Comparison of ENCODE assay signal across 16 cellular contexts in the genomic region with DNA sequence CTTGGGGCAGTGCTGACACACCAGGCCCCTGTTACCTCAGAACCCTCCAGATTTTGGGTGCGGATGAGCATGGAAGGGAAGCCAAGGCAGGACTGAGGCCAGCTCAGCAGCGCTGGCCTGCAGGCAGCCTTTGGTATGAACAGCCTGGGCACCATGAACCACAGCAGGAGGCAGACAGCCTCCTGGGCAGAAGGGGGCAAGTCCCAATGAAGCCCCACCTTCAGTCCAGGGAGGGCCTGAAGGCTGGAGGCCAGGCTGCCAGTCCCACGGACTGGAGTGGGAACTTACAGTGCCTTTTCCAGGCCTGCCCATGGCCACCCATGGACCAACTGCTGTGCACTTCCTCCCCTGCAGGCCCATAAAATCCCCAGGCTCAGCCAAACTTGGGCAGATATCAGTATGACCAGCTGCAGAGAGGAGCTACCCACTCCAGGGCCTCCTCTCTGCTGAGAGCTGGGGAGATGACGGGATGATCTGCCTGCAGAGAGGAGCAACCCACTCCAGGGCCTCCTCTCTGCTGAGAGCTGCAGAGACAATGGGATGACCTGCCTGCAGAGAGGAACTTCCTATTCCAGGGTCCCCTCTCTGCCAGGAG.
DNase-seq lines count a peak whose midpoint lies in the region; ATAC-seq, FAIRE-seq and TF ChIP-seq lines count a peak whose summit lies in the region.
"Had no signal": no experiment of that assay in that cellular context is flagged by ENCODE, and none has a peak within 500 bp of the region (broad histone marks: within the 10 kb centered on the region; RNA-seq: fewer than 3 reads in every experiment).

No MANE protein-coding gene starts in this region.

- in situ Hi-C loops in HepG2 (cut with HindIII; ENCODE audit: extremely low pct_ligation_motif_present, low pct_unique_long_range_greater_than_20kb) = no loop called here
- in situ Hi-C loops in K562 (cut with MboI) = no loop called here

- H3K9ac ChIP-seq in HepG2 (ENCODE audit: insufficient read depth, low read depth, low read length) = no peak overlapping the region
- H3K9ac ChIP-seq in K562 (ENCODE audit: insufficient read depth in 1 of 2, low read depth in 2 of 2, low read length in 2 of 2) = no peak overlapping the region
- H3K9ac ChIP-seq: BLaER1 treated with 17β-estradiol and CSF1 and Interleukin-3, amounts not matched to agents 10 nM and 100 nM had no signal

- WGBS in HepG2 (ENCODE audit: low lambda C conversion rate) = 11% methylated on average over 2 of the region's 4 CpGs
- no CpG with 5 or more reads among the region's 4 CpGs for WGBS in right lobe of liver (ENCODE audit: insufficient coverage, low coverage, low lambda C conversion rate, missing lambda C conversion rate)
- 0% methylated on average over 4 of the region's 4 CpGs for WGBS in K562 (ENCODE audit: insufficient coverage, low coverage, missing lambda C conversion rate)

- no peak overlapping the region for H3K27ac Mint-ChIP-seq in CD4-positive, alpha-beta memory T cell
- H3K27ac Mint-ChIP-seq: CD4-positive, CD25-positive, alpha-beta regulatory T cell; H9 had no signal

- POLR2A ChIA-PET in HepG2 (lab: Yijun Ruan, JAX) = no interaction called here
- POLR2A ChIA-PET in K562 (lab: Yijun Ruan, JAX) = interaction anchor here (0.6 kb wide), 2 partner anchors 11 to 207 kb away, joined by 3 read pairs; no protein-coding TSS in a partner anchor
- POLR2A ChIA-PET in CD4-positive, alpha-beta memory T cell (lab: Charles Lee; ENCODE audit: partially characterized antibody) = interaction anchor here (1.9 kb wide), 1 partner anchor 22 kb away, joined by 6 read pairs; no protein-coding TSS in a partner anchor

- H3K9me1 ChIP-seq in K562 (ENCODE audit: control insufficient read depth, insufficient read depth, low read length) = no peaks in the 10 kb centered on the region

- TF ChIP-seq EP300 in HepG2 (IDR thresholded peaks at IDR 0.05; ENCODE audit: low read depth in 2 of 2, low read length in 2 of 2) = no peak
- no peak for TF ChIP-seq EP300 in HepG2 (CRISPR knock-in tag; IDR thresholded peaks at IDR 0.05; ENCODE audit: borderline replicate concordance)
- no peak for TF ChIP-seq EP300 in K562 (IDR thresholded peaks at IDR 0.05; ENCODE audit: low read length)

- no peaks in the 10 kb centered on the region for H3K4me1 Mint-ChIP-seq in CD4-positive, alpha-beta memory T cell
- H3K4me1 Mint-ChIP-seq: IgD-negative memory B cell had no signal

- TF ChIP-seq RAD21 in HepG2 (CRISPR knock-in tag; IDR thresholded peaks at IDR 0.05) (no peak), K562 (CRISPR knock-in tag; conservative IDR thresholded peaks at IDR 0.05 in 1 of 2, IDR thresholded peaks at IDR 0.05 in 1 of 2) (no peak)

- DNase-seq in DMS53 (lab: John Stamatoyannopoulos, UW) (peak; percentile 54), DMS53 treated with DMSO at 0.1 percent for 48 hours (lab: John Stamatoyannopoulos, UW; ENCODE audit: unreplicated experiment) (no peak), HepG2 (ENCODE audit: low spot score) (no peak), right lobe of liver (no peak), K562 (ENCODE audit: extremely low read depth in 1 of 4, low spot score in 3 of 4) (no peak), NCI-H146 (lab: John Stamatoyannopoulos, UW) (no peak)
- no peak for DNase-seq in CD4-positive, alpha-beta memory T cell
- DNase-seq: CD4-positive, CD25-positive, alpha-beta regulatory T cell; GOT3; H9 had no signal

- BruUV-seq in HepG2 (replicated peaks; lab: Mats Ljungman, UMichigan) = no TSS peak
- BruUV-seq in K562 (replicated peaks; lab: Mats Ljungman, UMichigan) = no TSS peak

- H3K36me3 ChIP-seq in HepG2 (replicated peaks in 1 of 2; ENCODE audit: control insufficient read depth in 1 of 2, insufficient read depth in 2 of 2, low read length in 2 of 2) (no peaks in the 10 kb centered on the region), right lobe of liver (no peaks in the 10 kb centered on the region), K562 (ENCODE audit: control insufficient read depth, insufficient read depth, low read length) (no peaks in the 10 kb centered on the region)
- H3K36me3 ChIP-seq in CD4-positive, alpha-beta memory T cell (ENCODE audit: insufficient read depth, low read length) = no peaks in the 10 kb centered on the region

- H3K9me3 ChIP-seq in HepG2 (ENCODE audit: low read length) (0 out of 2 replicates have a peak, but pooled peaks cover 4% of the 10 kb centered on the region), right lobe of liver (no peaks in the 10 kb centered on the region), K562 (replicated peaks; ENCODE audit: control insufficient read depth, insufficient read depth, low read depth, low read length) (no peaks in the 10 kb centered on the region; the same call in 1 of the 2 replicates)
- no peaks in the 10 kb centered on the region for H3K9me3 ChIP-seq in CD4-positive, alpha-beta memory T cell (ENCODE audit: control insufficient read depth in 1 of 2, low read length in 2 of 2)

- H4K20me1 ChIP-seq in HepG2 (ENCODE audit: insufficient read depth, low read length) (no peaks in the 10 kb centered on the region), K562 (replicated peaks; ENCODE audit: control insufficient read depth, insufficient read depth, low read length) (no peaks in the 10 kb centered on the region)
- H4K20me1 ChIP-seq: BLaER1 treated with 17β-estradiol and CSF1 and Interleukin-3, amounts not matched to agents 10 nM and 100 nM had no signal

- intact Hi-C loops in HepG2 (cut with micrococcal nuclease; ENCODE audit: unreplicated experiment) (no loop called here), right lobe of liver (cut with DNase I) (no loop called here), K562 (cut with micrococcal nuclease) (no loop called here)
- intact Hi-C loops in CD4-positive, alpha-beta memory T cell (cut with micrococcal nuclease) = no loop called here

- H3K4me3 ChIP-seq in HepG2 (replicated peaks in 1 of 3; ENCODE audit: insufficient read depth in 1 of 3, low read depth in 2 of 3, low read length in 3 of 3) = no peak overlapping the region
- no peak overlapping the region for H3K4me3 ChIP-seq in right lobe of liver
- H3K4me3 ChIP-seq in K562 = no peak overlapping the region
- no peak overlapping the region for H3K4me3 ChIP-seq in CD4-positive, alpha-beta memory T cell (ENCODE audit: low read length in 2 of 2)

- H3K4me2 ChIP-seq in HepG2 (ENCODE audit: low read depth, low read length) = no peak overlapping the region
- no peak overlapping the region for H3K4me2 ChIP-seq in K562 (ENCODE audit: insufficient read depth, low read length)
- H3K4me2 ChIP-seq: BLaER1 treated with 17β-estradiol and CSF1 and Interleukin-3, amounts not matched to agents 10 nM and 100 nM had no signal

- TF ChIP-seq CTCF in HepG2 (CRISPR knock-in tag; IDR thresholded peaks at IDR 0.05) = no peak
- no peak for TF ChIP-seq CTCF in right lobe of liver (IDR thresholded peaks at IDR 0.05)
- TF ChIP-seq CTCF in K562 (IDR thresholded peaks at IDR 0.05 in 2 of 3, conservative IDR thresholded peaks at IDR 0.05 in 1 of 3; ENCODE audit: insufficient read depth in 2 of 3, low read depth in 1 of 3, low read length in 3 of 3) = no peak

- H3K27me3 ChIP-seq in HepG2 (ENCODE audit: control insufficient read depth in 1 of 2, insufficient read depth in 2 of 2, low read length in 2 of 2) (peaks cover 0 to 7% of the 10 kb centered on the region in 2 experiments; a peak in 1 of 5 replicates), right lobe of liver (no peaks in the 10 kb centered on the region), K562 (ENCODE audit: control insufficient read depth in 2 of 2, insufficient read depth in 2 of 2, low read length in 2 of 2) (0 out of 5 replicates have a peak, but pooled peaks cover 0 to 3% of the 10 kb centered on the region in 2 experiments)
- no peaks in the 10 kb centered on the region for H3K27me3 ChIP-seq in CD4-positive, alpha-beta memory T cell (ENCODE audit: insufficient read depth, low read length)
- H3K27me3 ChIP-seq: BLaER1 treated with 17β-estradiol and CSF1 and Interleukin-3, amounts not matched to agents 10 nM and 100 nM had no signal

- peaks cover 12 to 24% of the 10 kb centered on the region in 2 donors for H3K27me3 Mint-ChIP-seq in CD4-positive, alpha-beta memory T cell

- peaks cover 0 to 13% (median 9%) of the 10 kb centered on the region in 8 donors for H3K9me3 Mint-ChIP-seq in CD4-positive, alpha-beta memory T cell

- H2AFZ ChIP-seq in HepG2 (ENCODE audit: low read length) (no peak overlapping the region), K562 (ENCODE audit: low read depth, low read length) (no peak overlapping the region)

- CTCF ChIA-PET in HepG2 (lab: Yijun Ruan, JAX; ENCODE audit: low intra/inter-chr PET ratio, low total read pairs) (no interaction called here), K562 (lab: Yijun Ruan, JAX; ENCODE audit: low intra/inter-chr PET ratio) (no interaction called here)
- CTCF ChIA-PET in CD4-positive, alpha-beta memory T cell (lab: Charles Lee; ENCODE audit: partially characterized antibody) = interaction anchor here (0.9 kb wide), 1 partner anchor 10 kb away, joined by 3 read pairs; no protein-coding TSS in a partner anchor

- H3K4me3 Mint-ChIP-seq in CD4-positive, alpha-beta memory T cell = no peak overlapping the region
- H3K4me3 Mint-ChIP-seq: CD4-positive, CD25-positive, alpha-beta regulatory T cell; H9 had no signal

- H3K4me1 ChIP-seq in HepG2 (ENCODE audit: insufficient read depth, low read length) (peaks cover 13% of the 10 kb centered on the region), right lobe of liver (no peaks in the 10 kb centered on the region), K562 (replicated peaks in 1 of 2; ENCODE audit: control insufficient read depth in 2 of 2, insufficient read depth in 2 of 2, low read length in 2 of 2) (no peaks in the 10 kb centered on the region)
- no peaks in the 10 kb centered on the region for H3K4me1 ChIP-seq in CD4-positive, alpha-beta memory T cell (ENCODE audit: insufficient read depth, low read length)

- no peak for TF ChIP-seq POLR2A in HepG2 (IDR thresholded peaks at IDR 0.05; ENCODE audit: insufficient read depth in 1 of 2, low read depth in 2 of 2, low read length in 2 of 2)
- no peak for TF ChIP-seq POLR2A in right lobe of liver (IDR thresholded peaks at IDR 0.05)
- TF ChIP-seq POLR2A in K562 (conservative IDR thresholded peaks at IDR 0.05) = no peak

- H3K27ac ChIP-seq in HepG2 (ENCODE audit: extremely low read length, insufficient read depth, low read length) (no peak overlapping the region), right lobe of liver (no peak overlapping the region), K562 (ENCODE audit: extremely low read depth, low read depth, low read length) (no peak overlapping the region)
- no peak overlapping the region for H3K27ac ChIP-seq in CD4-positive, alpha-beta memory T cell (ENCODE audit: low read depth, low read length)
- H3K27ac ChIP-seq: 22Rv1; BLaER1 treated with 17β-estradiol and CSF1 and Interleukin-3, amounts not matched to agents 10 nM and 100 nM had no signal

- ATAC-seq in HepG2 (0 out of 3 replicates have a peak, but pooled peaks have one; percentile 21), right lobe of liver (no peak), K562 (no peak), GM18867 (IDR thresholded peaks at IDR 0.05; ENCODE audit: unreplicated experiment) (no peak)

- FAIRE-seq in HepG2 (lab: Jason Lieb, UNC) (no peak), K562 (lab: Jason Lieb, UNC) (no peak)
- FAIRE-seq: D721Med, GM12891 had no signal

- H3K79me2 ChIP-seq in HepG2 (ENCODE audit: insufficient read depth, low read length) (no peaks in the 10 kb centered on the region), K562 (ENCODE audit: control insufficient read depth, insufficient read depth, low read length) (no peaks in the 10 kb centered on the region)

- no peaks in the 10 kb centered on the region for H3K36me3 Mint-ChIP-seq in CD4-positive, alpha-beta memory T cell
- H3K36me3 Mint-ChIP-seq: CD4-positive, CD25-positive, alpha-beta regulatory T cell had no signal
